ENCODE assay signal across 20 cellular contexts in the genomic region with DNA sequence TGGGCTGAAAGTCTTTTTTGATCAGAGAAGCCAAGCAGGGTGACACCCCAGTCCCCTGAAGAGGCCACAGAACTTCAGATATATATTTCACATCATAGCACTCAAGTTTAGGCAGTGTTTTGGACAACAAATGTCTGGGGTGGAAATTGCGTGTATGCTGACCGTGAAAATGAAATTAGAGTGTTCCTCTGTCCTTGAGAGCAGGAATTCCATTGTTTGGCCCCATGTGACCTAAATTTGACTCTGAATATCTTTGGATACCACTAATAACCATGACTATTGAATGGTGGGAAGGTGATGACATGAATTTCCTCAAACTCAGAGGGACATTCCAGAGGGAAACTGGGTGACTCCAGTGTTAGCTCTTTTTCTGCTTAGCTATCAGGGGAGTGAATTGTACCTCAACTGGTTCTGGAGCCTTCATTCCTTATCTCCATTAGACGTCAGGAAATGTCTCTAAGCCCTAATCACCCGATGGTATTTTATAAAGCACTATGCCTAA.
DNase-seq lines count a peak whose midpoint lies in the region; ATAC-seq, FAIRE-seq and TF ChIP-seq lines count a peak whose summit lies in the region.
"Had no signal": no experiment of that assay in that cellular context is flagged by ENCODE, and none has a peak within 500 bp of the region (broad histone marks: within the 10 kb centered on the region; RNA-seq: fewer than 3 reads in every experiment).

No MANE protein-coding gene starts in this region.

- POLR2A ChIA-PET in HepG2 (lab: Yijun Ruan, JAX), result no interaction called here

- H3K9me3 ChIP-seq in liver (ENCODE audit: control insufficient read depth in 4 of 4, low read length in 3 of 4) (no peaks in the 10 kb centered on the region), HepG2 (ENCODE audit: low read length) (no peaks in the 10 kb centered on the region), left lung (peaks cover 0 to 6% of the 10 kb centered on the region in 2 donors)
- no peaks in the 10 kb centered on the region for H3K9me3 ChIP-seq in effector memory CD4-positive, alpha-beta T cell (ENCODE audit: control insufficient read depth, low read length)
- H3K9me3 ChIP-seq: BLaER1, upper lobe of right lung had no signal

- no peak overlapping the region for H2AFZ ChIP-seq in HepG2 (ENCODE audit: low read length)

- in situ Hi-C loops in HepG2 (cut with HindIII; ENCODE audit: extremely low pct_ligation_motif_present, low pct_unique_long_range_greater_than_20kb), result no loop called here

- ATAC-seq in HepG2 (no peak), left lung (peak; percentile 13)
- ATAC-seq: foreskin keratinocyte, upper lobe of right lung had no signal

- BruUV-seq in HepG2 (replicated peaks; lab: Mats Ljungman, UMichigan), result no TSS peak

- WGBS in liver, result 56% methylated on average over 4 of the region's 4 CpGs
- 0% methylated on average over 4 of the region's 4 CpGs for WGBS in HepG2 (ENCODE audit: low lambda C conversion rate)

- TF ChIP-seq CTCF in liver (IDR thresholded peaks at IDR 0.05; ENCODE audit: low read depth, low read length, missing input control) (no peak), HepG2 (CRISPR knock-in tag; IDR thresholded peaks at IDR 0.05) (no peak), choroid plexus epithelial cell (conservative IDR thresholded peaks at IDR 0.05; ENCODE audit: low read depth, low read length) (no peak), left lung (IDR thresholded peaks at IDR 0.05) (no peak)

- no peak for TF ChIP-seq EP300 in HepG2 (IDR thresholded peaks at IDR 0.05; ENCODE audit: low read depth in 2 of 2, low read length in 2 of 2)
- TF ChIP-seq EP300 in HepG2 (CRISPR knock-in tag; IDR thresholded peaks at IDR 0.05; ENCODE audit: borderline replicate concordance), result no peak

- CTCF ChIA-PET in HepG2 (lab: Yijun Ruan, JAX; ENCODE audit: low intra/inter-chr PET ratio, low total read pairs), result no interaction called here

- H3K36me3 ChIP-seq in liver (ENCODE audit: control insufficient read depth in 4 of 4, insufficient read depth in 3 of 4, low read depth in 1 of 4, low read length in 3 of 4) (no peaks in the 10 kb centered on the region), HepG2 (replicated peaks in 1 of 2; ENCODE audit: control insufficient read depth in 1 of 2, insufficient read depth in 2 of 2, low read length in 2 of 2) (no peaks in the 10 kb centered on the region), left lung (no peaks in the 10 kb centered on the region)
- H3K36me3 ChIP-seq in effector memory CD4-positive, alpha-beta T cell (ENCODE audit: control insufficient read depth, insufficient read depth, low read length), result no peaks in the 10 kb centered on the region
- H3K36me3 ChIP-seq: BLaER1, stomach, upper lobe of right lung had no signal

- no peaks in the 10 kb centered on the region for H3K27me3 ChIP-seq in liver (ENCODE audit: control insufficient read depth in 4 of 4, insufficient read depth in 4 of 4, low read length in 3 of 4)
- no peaks in the 10 kb centered on the region for H3K27me3 ChIP-seq in HepG2 (ENCODE audit: control insufficient read depth in 1 of 2, insufficient read depth in 2 of 2, low read length in 2 of 2)
- no peaks in the 10 kb centered on the region for H3K27me3 ChIP-seq in left lung
- peaks cover 3% of the 10 kb centered on the region for H3K27me3 ChIP-seq in effector memory CD4-positive, alpha-beta T cell (replicated peaks; ENCODE audit: control insufficient read depth, insufficient read depth, low read length, poor library complexity, severe bottlenecking)
- H3K27me3 ChIP-seq: BLaER1, stomach, upper lobe of right lung had no signal

- no peaks in the 10 kb centered on the region for H3K79me2 ChIP-seq in HepG2 (ENCODE audit: insufficient read depth, low read length)

- H4K20me1 ChIP-seq in HepG2 (ENCODE audit: insufficient read depth, low read length), result no peaks in the 10 kb centered on the region
- H4K20me1 ChIP-seq: BLaER1 had no signal

- H3K27ac ChIP-seq in liver (ENCODE audit: low read depth in 1 of 2, low read length in 2 of 2) (peak overlapping the region in 1 of 2 donors; percentile 21), HepG2 (ENCODE audit: extremely low read length, insufficient read depth, low read length) (no peak overlapping the region), left lung (no peak overlapping the region)
- no peak overlapping the region for H3K27ac ChIP-seq in effector memory CD4-positive, alpha-beta T cell (ENCODE audit: insufficient read depth, low read length, poor library complexity, severe bottlenecking)
- H3K27ac ChIP-seq: BLaER1, foreskin keratinocyte, stomach, upper lobe of right lung had no signal

- H3K9ac ChIP-seq in liver (ENCODE audit: low read depth in 1 of 2, low read length in 2 of 2) (no peak overlapping the region), HepG2 (ENCODE audit: insufficient read depth, low read depth, low read length) (no peak overlapping the region)
- H3K9ac ChIP-seq: BLaER1 had no signal

- no peak for FAIRE-seq in HepG2 (lab: Jason Lieb, UNC)
- FAIRE-seq: A204.1, H54, kidney had no signal

- H3K4me1 ChIP-seq in liver (ENCODE audit: control insufficient read depth in 4 of 4, insufficient read depth in 4 of 4, low read length in 3 of 4) (no peaks in the 10 kb centered on the region), HepG2 (ENCODE audit: insufficient read depth, low read length) (no peaks in the 10 kb centered on the region), left lung (no peaks in the 10 kb centered on the region)
- H3K4me1 ChIP-seq in effector memory CD4-positive, alpha-beta T cell (ENCODE audit: control insufficient read depth, insufficient read depth, low read length, poor library complexity, severe bottlenecking), result no peaks in the 10 kb centered on the region
- H3K4me1 ChIP-seq: BLaER1, foreskin keratinocyte, stomach had no signal

- H3K4me3 ChIP-seq in liver (ENCODE audit: low read depth in 1 of 3, low read length in 3 of 3) (no peak overlapping the region), HepG2 (replicated peaks in 1 of 3; ENCODE audit: insufficient read depth in 1 of 3, low read depth in 2 of 3, low read length in 3 of 3) (no peak overlapping the region), choroid plexus epithelial cell (ENCODE audit: low read depth, low read length) (no peak overlapping the region), left lung (no peak overlapping the region)
- H3K4me3 ChIP-seq in effector memory CD4-positive, alpha-beta T cell (ENCODE audit: insufficient read depth, low read depth, low read length, poor library complexity, severe bottlenecking), result no peak overlapping the region
- H3K4me3 ChIP-seq: BLaER1, stomach, upper lobe of right lung had no signal

- intact Hi-C loops in HepG2 (cut with micrococcal nuclease; ENCODE audit: unreplicated experiment), result no loop called here
- intact Hi-C loops in left lung (cut with DNase I), result no loop called here

- no peak for DNase-seq in HepG2 (ENCODE audit: low spot score)
- DNase-seq in choroid plexus epithelial cell (ENCODE audit: low read depth), result peak; percentile 47
- DNase-seq in left lung, result no peak
- no peak for DNase-seq in islet precursor cell
- DNase-seq in effector memory CD4-positive, alpha-beta T cell, result no peak
- DNase-seq in SW 1271 (lab: John Stamatoyannopoulos, UW), result no peak
- no peak for DNase-seq in activated CD4-positive, CD25-positive, alpha-beta regulatory T cell treated with anti-CD3 and anti-CD28 coated beads, Interleukin-2, amount 50 U/mL, for 72 hours
- DNase-seq: activated CD8-positive, alpha-beta memory T cell treated with anti-CD3 and anti-CD28 coated beads, Interleukin-2, amount 50 U/mL, for 4 hours; COR-L47; foreskin keratinocyte; KBM-7; kidney; NCI-H187; stomach; T-helper 9 cell; upper lobe of right lung had no signal

- no peak overlapping the region for H3K4me2 ChIP-seq in HepG2 (ENCODE audit: low read depth, low read length)
- H3K4me2 ChIP-seq: BLaER1 had no signal

- no peak for TF ChIP-seq POLR2A in HepG2 (IDR thresholded peaks at IDR 0.05; ENCODE audit: insufficient read depth in 1 of 2, low read depth in 2 of 2, low read length in 2 of 2)

- TF ChIP-seq RAD21 in liver (IDR thresholded peaks at IDR 0.05), result no peak
- TF ChIP-seq RAD21 in HepG2 (CRISPR knock-in tag; IDR thresholded peaks at IDR 0.05), result no peak

TF ChIP-seq in liver, 16 proteins besides CTCF, POLR2A, EP300 and RAD21:
- TF ChIP-seq NR2F2 (IDR thresholded peaks at IDR 0.05) (peak; percentile 58), FOXA2 (IDR thresholded peaks at IDR 0.05) (no peak), JUND (IDR thresholded peaks at IDR 0.05) (no peak)
TF ChIP-seq in liver: peak in this region for 1.

TF ChIP-seq in HepG2, 621 proteins besides CTCF, POLR2A, EP300 and RAD21:
- TF ChIP-seq TCF7 (IDR thresholded peaks at IDR 0.05; ENCODE audit: low read depth), result no peak
TF ChIP-seq in HepG2: peak in this region for 0.
